In genomic region chr5:127957183-127957582, GRCh38 we compare ENCODE assay signal across 1 cellular context.
TF ChIP-seq lines count a peak whose summit lies in the region.

No MANE protein-coding gene starts in this region.

TF ChIP-seq in HepG2, 621 proteins besides CTCF, POLR2A, EP300 and RAD21 (continued from another document):
- no peak for TF ChIP-seq ZNF367 (CRISPR knock-in tag; IDR thresholded peaks at IDR 0.05; ENCODE audit: borderline replicate concordance)
- no peak for TF ChIP-seq XBP1 (CRISPR knock-in tag; IDR thresholded peaks at IDR 0.05)
- TF ChIP-seq HMG20A (CRISPR knock-in tag; IDR thresholded peaks at IDR 0.05; ENCODE audit: borderline replicate concordance) = no peak
- TF ChIP-seq GATAD1 (CRISPR knock-in tag; IDR thresholded peaks at IDR 0.05) = no peak
- no peak for TF ChIP-seq ZNF264 (CRISPR knock-in tag; IDR thresholded peaks at IDR 0.05)
- TF ChIP-seq ZNF574 (CRISPR knock-in tag; IDR thresholded peaks at IDR 0.05) = no peak
- TF ChIP-seq FOSL2 (CRISPR knock-in tag; IDR thresholded peaks at IDR 0.05) = peak; percentile 78
- TF ChIP-seq ZNF430 (CRISPR knock-in tag; IDR thresholded peaks at IDR 0.05) = no peak
- TF ChIP-seq ZNF33A (CRISPR knock-in tag; IDR thresholded peaks at IDR 0.05; ENCODE audit: borderline replicate concordance) = no peak
